ENCODE assay signal across 13 cellular contexts in genomic region chr21:37374026-37374425, GRCh38. TPM values are rescaled to one million over a fixed set of nuclear protein-coding genes. Genes with fewer than 3 reads are reported as not detected.
DNase-seq lines count a peak whose midpoint lies in the region; ATAC-seq, FAIRE-seq and TF ChIP-seq lines count a peak whose summit lies in the region.
"Had no signal": no experiment of that assay in that cellular context is flagged by ENCODE, and none has a peak within 500 bp of the region (broad histone marks: within the 10 kb centered on the region; RNA-seq: fewer than 3 reads in every experiment).

No MANE protein-coding gene starts in this region.

- 60 to 71% methylated on average over 5 of the region's 5 CpGs for WGBS in upper lobe of left lung, 2 donors

- H3K27ac ChIP-seq in RWPE2 (ENCODE audit: poor library complexity, severe bottlenecking) (peak overlapping the region; percentile 81), endothelial cell of umbilical vein (ENCODE audit: insufficient read depth, low read depth, low read length) (peak overlapping the region; percentile 82), neutrophil (peak overlapping the region; percentile 62), upper lobe of left lung (no peak overlapping the region)

- no peaks in the 10 kb centered on the region for H3K9me1 ChIP-seq in endothelial cell of umbilical vein (replicated peaks; ENCODE audit: control insufficient read depth, extremely low read depth, insufficient read depth, low read length)

- TF ChIP-seq CTCF in RWPE2 (IDR thresholded peaks at IDR 0.05; ENCODE audit: poor library complexity, severe bottlenecking) = no peak
- no peak for TF ChIP-seq CTCF in endothelial cell of umbilical vein (IDR thresholded peaks at IDR 0.05; ENCODE audit: extremely low read depth in 1 of 2, insufficient read depth in 1 of 2, low read depth in 1 of 2, low read length in 2 of 2)
- no peak for TF ChIP-seq CTCF in neutrophil (IDR thresholded peaks at IDR 0.05)
- TF ChIP-seq CTCF in upper lobe of left lung (IDR thresholded peaks at IDR 0.05) = no peak

- H3K4me2 ChIP-seq in endothelial cell of umbilical vein (ENCODE audit: insufficient read depth, low read length) = peak overlapping the region; percentile 47

- H3K4me1 ChIP-seq in RWPE2 (ENCODE audit: insufficient read depth, poor library complexity, severe bottlenecking) = peaks cover 49% of the 10 kb centered on the region
- peaks cover 54% of the 10 kb centered on the region for H3K4me1 ChIP-seq in endothelial cell of umbilical vein (ENCODE audit: control insufficient read depth, extremely low read depth, insufficient read depth, low read length)
- H3K4me1 ChIP-seq in neutrophil (ENCODE audit: control insufficient read depth in 1 of 2, insufficient read depth in 1 of 2, low read depth in 1 of 2, low read length in 1 of 2) = peaks cover 66 to 95% of the 10 kb centered on the region in 2 experiments
- peaks cover 60 to 93% (median 80%) of the 10 kb centered on the region in 4 donors for H3K4me1 ChIP-seq in upper lobe of left lung

- POLR2A ChIA-PET in endothelial cell of umbilical vein (lab: Charles Lee) = interaction anchor here (0.6 kb wide), 2 partner anchors 8 to 976 kb away, joined by 3 to 5 read pairs; no protein-coding TSS in a partner anchor

- H3K27me3 ChIP-seq in RWPE2 (ENCODE audit: insufficient read depth, poor library complexity, severe bottlenecking) (no peaks in the 10 kb centered on the region), endothelial cell of umbilical vein (ENCODE audit: control insufficient read depth in 2 of 2, insufficient read depth in 2 of 2, low read length in 2 of 2) (no peaks in the 10 kb centered on the region), neutrophil (no peaks in the 10 kb centered on the region), upper lobe of left lung (no peaks in the 10 kb centered on the region)

- H3K4me3 ChIP-seq in RWPE2 (ENCODE audit: severe bottlenecking) = no peak overlapping the region
- no peak overlapping the region for H3K4me3 ChIP-seq in endothelial cell of umbilical vein (replicated peaks in 1 of 3; ENCODE audit: insufficient read depth in 1 of 3, low read depth in 1 of 3, low read length in 3 of 3)
- H3K4me3 ChIP-seq in neutrophil (ENCODE audit: low read depth in 1 of 2, low read length in 1 of 2) = no peak overlapping the region
- no peak overlapping the region for H3K4me3 ChIP-seq in upper lobe of left lung

- peak; percentile 81 for DNase-seq in ELR (ENCODE audit: low read depth)
- DNase-seq in RWPE2 (ENCODE audit: low spot score) = no peak
- peak; percentile 85 for DNase-seq in endothelial cell of umbilical vein (ENCODE audit: low read depth, low spot score)
- DNase-seq in upper lobe of left lung = no peak
- DNase-seq in central memory CD4-positive, alpha-beta T cell = no peak
- DNase-seq in GM12891 (ENCODE audit: insufficient read length, low spot score) = no peak
- DNase-seq: activated CD4-positive, CD25-positive, alpha-beta regulatory T cell treated with anti-CD3 and anti-CD28 coated beads, Interleukin-2, amount 50 U/mL, for 72 hours; amygdala; GDM1; NCI-H1092 had no signal

- CTCF ChIA-PET in endothelial cell of umbilical vein (lab: Charles Lee) = interaction anchor here (1.0 to 2.5 kb wide), 15 partner anchors 8 to 327 kb away, joined by 3 to 18 read pairs (median 4); partner anchors contain the start of gene VPS26C

- FAIRE-seq in endothelial cell of umbilical vein (lab: Jason Lieb, UNC) (peak; percentile 64), GM12891 (lab: Jason Lieb, UNC) (no peak)
- FAIRE-seq: H54 had no signal

- TF ChIP-seq EP300 in upper lobe of left lung (IDR thresholded peaks at IDR 0.05) = no peak

- peaks cover 96% of the 10 kb centered on the region for H3K79me2 ChIP-seq in endothelial cell of umbilical vein (ENCODE audit: control insufficient read depth, insufficient read depth, low read length)

- no TSS peak for BruUV-seq in endothelial cell of umbilical vein (replicated peaks; lab: Mats Ljungman, UMichigan)

- H3K9ac ChIP-seq in endothelial cell of umbilical vein (replicated peaks; ENCODE audit: extremely low read depth, insufficient read depth, low read length) = peak overlapping the region; percentile 11

- TF ChIP-seq POLR2A in endothelial cell of umbilical vein (IDR thresholded peaks at IDR 0.05; ENCODE audit: low read depth, low read length) = no peak
- TF ChIP-seq POLR2A in upper lobe of left lung (IDR thresholded peaks at IDR 0.05) = no peak
- no peak for TF ChIP-seq POLR2A in GM12891 (IDR thresholded peaks at IDR 0.05; ENCODE audit: low read depth, low read length)

- intact Hi-C loops in endothelial cell of umbilical vein (cut with micrococcal nuclease) = loop anchor here (5.0 to 10.0 kb wide), 4 partner anchors 63 to 389 kb away; no protein-coding TSS in a partner anchor

- H3K9me3 ChIP-seq in RWPE2 (ENCODE audit: severe bottlenecking) = no peaks in the 10 kb centered on the region
- no peaks in the 10 kb centered on the region for H3K9me3 ChIP-seq in endothelial cell of umbilical vein (replicated peaks; ENCODE audit: control insufficient read depth, insufficient read depth, low read length)
- no peaks in the 10 kb centered on the region for H3K9me3 ChIP-seq in neutrophil
- H3K9me3 ChIP-seq in upper lobe of left lung = no peaks in the 10 kb centered on the region

- no peak overlapping the region for H2AFZ ChIP-seq in endothelial cell of umbilical vein (ENCODE audit: low read depth, low read length)

- dilution Hi-C loops in endothelial cell of umbilical vein (cut with MboI; ENCODE audit: extremely low pct_ligation_motif_present, low sequenced_read_pairs) = no loop called here

- no peaks in the 10 kb centered on the region for H3K36me3 ChIP-seq in RWPE2 (ENCODE audit: low read depth)
- no peaks in the 10 kb centered on the region for H3K36me3 ChIP-seq in endothelial cell of umbilical vein (ENCODE audit: control insufficient read depth in 2 of 2, extremely low read depth in 1 of 2, insufficient read depth in 2 of 2, low read length in 2 of 2)
- no peaks in the 10 kb centered on the region for H3K36me3 ChIP-seq in neutrophil
- no peaks in the 10 kb centered on the region for H3K36me3 ChIP-seq in upper lobe of left lung

- ATAC-seq in RWPE2 (ENCODE audit: low read depth) (peak; percentile 74), HG03095 (IDR thresholded peaks at IDR 0.05; ENCODE audit: unreplicated experiment) (no peak), upper lobe of left lung (ENCODE audit: low FRiP score in 2 of 2) (no peak)

- H4K20me1 ChIP-seq in endothelial cell of umbilical vein (replicated peaks; ENCODE audit: control insufficient read depth, extremely low read depth, insufficient read depth, low read length) = peaks cover 2% of the 10 kb centered on the region

TF ChIP-seq in endothelial cell of umbilical vein, 7 proteins besides CTCF, POLR2A, EP300 and RAD21:
- TF ChIP-seq JUN (IDR thresholded peaks at IDR 0.05; ENCODE audit: borderline replicate concordance, insufficient read depth, insufficient read length, low read depth) = peak; percentile 70
- no peak for TF ChIP-seq GATA2 (IDR thresholded peaks at IDR 0.05; ENCODE audit: insufficient read depth, insufficient read length, low read depth, low read length)

TF ChIP-seq in GM12891, 5 proteins besides CTCF, POLR2A, EP300 and RAD21:
- TF ChIP-seq POLR2AphosphoS5 (IDR thresholded peaks at IDR 0.05; ENCODE audit: low read depth, low read length) (no peak), PAX5 (IDR thresholded peaks at IDR 0.05; ENCODE audit: insufficient read depth, low read length, severe bottlenecking) (no peak), POU2F2 (IDR thresholded peaks at IDR 0.05; ENCODE audit: low read depth, low read length) (no peak), TAF1 (IDR thresholded peaks at IDR 0.05; ENCODE audit: low read depth, low read length) (no peak), SPI1 (IDR thresholded peaks at IDR 0.05; ENCODE audit: low read depth, low read length) (no peak)

RNA-seq across cellular contexts. Expression of gene DYRK1A, which starts 7.5 kb away (rescaled TPM):
- total RNA-seq in endothelial cell of umbilical vein (51.8 TPM in 2 replicates), upper lobe of left lung (100 to 1,000 TPM in 1 of 6 donors, 10 to 100 TPM in 5; 64.1 to 116 (median 83.2) TPM)
- polyA plus RNA-seq in endothelial cell of umbilical vein = 53.7 and 56.5 TPM in 2 replicates
- 26.4 and 27.6 TPM in 2 replicates for polyA plus RNA-seq in endothelial cell of umbilical vein (2011; cell fraction: cytosol; rRNA removed)
- 170 and 171 TPM in 2 replicates for polyA plus RNA-seq in endothelial cell of umbilical vein (2011; cell fraction: nucleus; rRNA removed)
- 19.3 and 21.1 TPM in 2 replicates for polyA plus RNA-seq in endothelial cell of umbilical vein (2012)
- polyA minus RNA-seq in endothelial cell of umbilical vein = 159 and 164 TPM in 2 replicates
- 50.5 TPM for polyA minus RNA-seq in endothelial cell of umbilical vein (2011; cell fraction: cytosol; rRNA and poly(A)+ RNA removed)
- 174 and 262 TPM in 2 replicates for polyA minus RNA-seq in endothelial cell of umbilical vein (2011; cell fraction: nucleus; rRNA and poly(A)+ RNA removed)
- 16.2 TPM for polyA plus RNA-seq in GM12891 (2012; ENCODE audit: low read depth, missing spikeins)

Comparison
In these comparisons a context has a peak if more than half of its experiments do, and no peak if none do; other contexts are left out.
1. DNase-seq: peak in ELR (single experiment) and endothelial cell of umbilical vein (single experiment); none in RWPE2 (single experiment), upper lobe of left lung (0 of 2), central memory CD4-positive, alpha-beta T cell (single experiment) and GM12891 (single experiment).
2. H3K27ac ChIP-seq: peak in RWPE2 (single experiment), endothelial cell of umbilical vein (single experiment) and neutrophil (single experiment); none in upper lobe of left lung (0 of 4).